In genomic region chr17:10018461-10018891, GRCh38 we compare ENCODE assay signal across 11 cellular contexts.
DNase-seq lines count a peak whose midpoint lies in the region; ATAC-seq, FAIRE-seq and TF ChIP-seq lines count a peak whose summit lies in the region.
"Had no signal": no experiment of that assay in that cellular context is flagged by ENCODE, and none has a peak within 500 bp of the region (broad histone marks: within the 10 kb centered on the region; RNA-seq: fewer than 3 reads in every experiment).

No MANE protein-coding gene starts in this region.

- SMC1A ChIA-PET in GM12878 (lab: Charles Lee; ENCODE audit: uncharacterized antibody, unreplicated experiment), result interaction anchor here (0.7 to 1.5 kb wide), 3 partner anchors 9 to 76 kb away, joined by 3 to 4 read pairs (median 3); no protein-coding TSS in a partner anchor

- peak overlapping the region; percentile 74 to 78 for H3K4me3 Mint-ChIP-seq in stimulated activated naive B cell treated with anti-CD40 and anti-IgM and Interleukin-4, amounts not matched to agents 10 μg/mL and 1 μg/mL and 100 μg/mL, for 72 hours
- H3K4me3 Mint-ChIP-seq: activated naive CD8-positive, alpha-beta T cell had no signal

- intact Hi-C loops in GM12878 (cut with micrococcal nuclease; ENCODE audit: unreplicated experiment), result no loop called here

- peak; percentile 38; a peak in 1 of 4 replicates for TF ChIP-seq EP300 in GM12878 (IDR thresholded peaks at IDR 0.05; ENCODE audit: borderline replicate concordance in 1 of 2, control insufficient read depth in 1 of 2, low read depth in 2 of 2, low read length in 2 of 2)

- no TSS peak for BruUV-seq in GM12878 (replicated peaks; lab: Mats Ljungman, UMichigan)

- H3K4me1 Mint-ChIP-seq in stimulated activated naive B cell treated with anti-CD40 and anti-IgM and Interleukin-4, amounts not matched to agents 10 μg/mL and 1 μg/mL and 100 μg/mL, for 72 hours, result peaks cover 43 to 71% of the 10 kb centered on the region in 2 donors

- no peak overlapping the region for H3K9ac ChIP-seq in GM12878 (ENCODE audit: control insufficient read depth, insufficient read depth, low read length)

- H3K27ac ChIP-seq in GM12878 (ENCODE audit: control insufficient read depth, insufficient read depth) (no peak overlapping the region), osteoblast (ENCODE audit: low read depth, low read length) (no peak overlapping the region)
- H3K27ac ChIP-seq: tibial artery had no signal

- H3K9me3 ChIP-seq in GM12878 (replicated peaks; ENCODE audit: control insufficient read depth, insufficient read depth, low read length), result no peaks in the 10 kb centered on the region
- H3K9me3 ChIP-seq in osteoblast (ENCODE audit: low read depth, low read length), result no peaks in the 10 kb centered on the region
- H3K9me3 ChIP-seq: gastrocnemius medialis, tibial artery had no signal

- peaks cover 5% of the 10 kb centered on the region in 2 donors for H3K36me3 Mint-ChIP-seq in stimulated activated naive B cell treated with anti-CD40 and anti-IgM and Interleukin-4, amounts not matched to agents 10 μg/mL and 1 μg/mL and 100 μg/mL, for 72 hours
- H3K36me3 Mint-ChIP-seq: activated naive CD8-positive, alpha-beta T cell had no signal

- 40% methylated on average over 7 of the region's 7 CpGs for WGBS in GM12878 (ENCODE audit: insufficient coverage, insufficient replicate concordance, low lambda C conversion rate, missing lambda C conversion rate)

- TF ChIP-seq RAD21 in GM12878 (IDR thresholded peaks at IDR 0.05; ENCODE audit: insufficient read depth, low read depth, low read length), result no peak

- no peaks in the 10 kb centered on the region for H3K9me3 Mint-ChIP-seq in stimulated activated naive B cell treated with anti-CD40 and anti-IgM and Interleukin-4, amounts not matched to agents 10 μg/mL and 1 μg/mL and 100 μg/mL, for 72 hours

- H3K27me3 ChIP-seq in GM12878 (replicated peaks in 1 of 2; ENCODE audit: control insufficient read depth in 2 of 2, insufficient read depth in 2 of 2, low read length in 1 of 2) (no peaks in the 10 kb centered on the region), osteoblast (ENCODE audit: insufficient read depth, low read length) (no peaks in the 10 kb centered on the region), H7 (ENCODE audit: control insufficient read depth, insufficient read depth, low read length) (no peaks in the 10 kb centered on the region)
- H3K27me3 ChIP-seq: tibial artery had no signal

- TF ChIP-seq POLR2A in GM12878 (IDR thresholded peaks at IDR 0.05; ENCODE audit: low read depth, low read length), result no peak

- peak; percentile 55 for ATAC-seq in GM19463 (IDR thresholded peaks at IDR 0.05; ENCODE audit: unreplicated experiment)
- ATAC-seq in HG03159 (IDR thresholded peaks at IDR 0.05; ENCODE audit: unreplicated experiment), result peak; percentile 89
- ATAC-seq in GM12878, result peak; percentile 85
- ATAC-seq in stimulated activated naive B cell treated with anti-CD40 and anti-IgM and Interleukin-4, amounts not matched to agents 10 μg/mL and 1 μg/mL and 100 μg/mL, for 72 hours (replicated peaks), result peak; percentile 91 to 92

- in situ Hi-C loops in GM12878 (cut with MboI), result no loop called here

- DNase-seq in GM12878 (ENCODE audit: low read depth, low spot score), result peak; percentile 56
- DNase-seq in stimulated activated naive B cell treated with anti-CD40 and anti-IgM and Interleukin-4, amounts not matched to agents 10 μg/mL and 1 μg/mL and 100 μg/mL, for 72 hours, result peak; percentile 63
- no peak for DNase-seq in osteoblast (ENCODE audit: insufficient read length, low spot score, missing footprints)
- no peak for DNase-seq in H7
- DNase-seq in NCI-H146 treated with DMSO at 0.1 percent for 48 hours (lab: John Stamatoyannopoulos, UW; ENCODE audit: unreplicated experiment), result no peak
- DNase-seq in NCI-H1105 treated with DMSO at 0.1 percent for 48 hours (lab: John Stamatoyannopoulos, UW), result no peak
- DNase-seq: gastrocnemius medialis had no signal

- POLR2A ChIA-PET in GM12878 (lab: Charles Lee), result interaction anchor here (0.6 kb wide), 1 partner anchor 9 kb away, joined by 4 read pairs; no protein-coding TSS in a partner anchor

- no peak for FAIRE-seq in GM12878 (lab: Jason Lieb, UNC)

- CTCF ChIA-PET in GM12878 (lab: Yijun Ruan, JAX), result interaction anchor here (0.7 to 1.2 kb wide), 4 partner anchors 9 to 208 kb away, joined by 3 to 5 read pairs (median 4); no protein-coding TSS in a partner anchor

- H3K4me2 ChIP-seq in GM12878 (ENCODE audit: control insufficient read depth, insufficient read depth) (peak overlapping the region; percentile 38), osteoblast (ENCODE audit: insufficient read depth, low read length) (no peak overlapping the region)

- peak overlapping the region; percentile 79 for H3K27ac Mint-ChIP-seq in stimulated activated naive B cell treated with anti-CD40 and anti-IgM and Interleukin-4, amounts not matched to agents 10 μg/mL and 1 μg/mL and 100 μg/mL, for 72 hours
- H3K27ac Mint-ChIP-seq: activated naive CD8-positive, alpha-beta T cell had no signal

- RAD21 ChIA-PET in GM12878 (lab: Charles Lee; ENCODE audit: unreplicated experiment), result interaction anchor here (0.6 to 1.0 kb wide), 2 partner anchors 12 to 446 kb away, joined by 3 read pairs; no protein-coding TSS in a partner anchor

- H2AFZ ChIP-seq in GM12878 (ENCODE audit: control insufficient read depth, low read depth, low read length) (no peak overlapping the region), osteoblast (ENCODE audit: low read length) (no peak overlapping the region)

- no peak for TF ChIP-seq CTCF in GM12878 (IDR thresholded peaks at IDR 0.05 in 2 of 3, conservative IDR thresholded peaks at IDR 0.05 in 1 of 3; ENCODE audit: control insufficient read depth in 2 of 3, extremely low read depth in 1 of 3, insufficient read depth in 1 of 3, low read depth in 3 of 3, low read length in 3 of 3)
- no peak for TF ChIP-seq CTCF in osteoblast (IDR thresholded peaks at IDR 0.05; ENCODE audit: extremely low read depth, low read depth, low read length)

- H3K4me1 ChIP-seq in GM12878 (ENCODE audit: control insufficient read depth, insufficient read depth, low read length) (peaks cover 16% of the 10 kb centered on the region), osteoblast (ENCODE audit: insufficient read depth, low read length) (no peaks in the 10 kb centered on the region)
- H3K4me1 ChIP-seq: gastrocnemius medialis, tibial artery had no signal

- no peaks in the 10 kb centered on the region for H3K79me2 ChIP-seq in GM12878 (ENCODE audit: control insufficient read depth, insufficient read depth, low read length)
- no peaks in the 10 kb centered on the region for H3K79me2 ChIP-seq in osteoblast (ENCODE audit: insufficient read depth, low read length)

- H3K4me3 ChIP-seq in GM12878 (no peak overlapping the region), osteoblast (ENCODE audit: insufficient read depth, low read length) (no peak overlapping the region), H7 (ENCODE audit: insufficient read depth, low read depth, low read length) (no peak overlapping the region)
- H3K4me3 ChIP-seq: gastrocnemius medialis, tibial artery had no signal

- H3K27me3 Mint-ChIP-seq in stimulated activated naive B cell treated with anti-CD40 and anti-IgM and Interleukin-4, amounts not matched to agents 10 μg/mL and 1 μg/mL and 100 μg/mL, for 72 hours, result no peaks in the 10 kb centered on the region
- H3K27me3 Mint-ChIP-seq: activated naive CD8-positive, alpha-beta T cell had no signal

- H4K20me1 ChIP-seq in GM12878 (ENCODE audit: control insufficient read depth, insufficient read depth) (no peaks in the 10 kb centered on the region), osteoblast (ENCODE audit: insufficient read depth, low read length) (no peaks in the 10 kb centered on the region)

- H3K36me3 ChIP-seq in GM12878 (ENCODE audit: control insufficient read depth in 2 of 2, insufficient read depth in 2 of 2, low read length in 1 of 2) (no peaks in the 10 kb centered on the region), osteoblast (ENCODE audit: insufficient read depth, low read length) (no peaks in the 10 kb centered on the region), H7 (replicated peaks; ENCODE audit: control insufficient read depth, insufficient read depth, low read length) (no peaks in the 10 kb centered on the region)
- H3K36me3 ChIP-seq: gastrocnemius medialis, tibial artery had no signal

TF ChIP-seq in GM12878, 131 proteins besides CTCF, POLR2A, EP300 and RAD21 (continues in another document):
- no peak for TF ChIP-seq ATF2 (IDR thresholded peaks at IDR 0.05; ENCODE audit: low read length)
- 0 out of 2 replicates have a peak, but pooled peaks have one; percentile 12 for TF ChIP-seq CREM (IDR thresholded peaks at IDR 0.05; ENCODE audit: low read depth)
- TF ChIP-seq RFX5 (IDR thresholded peaks at IDR 0.05; ENCODE audit: low read depth, low read length), result peak; percentile 33; the same call in 1 of the 2 replicates
- TF ChIP-seq MTA2 (IDR thresholded peaks at IDR 0.05; ENCODE audit: low read depth), result peak; percentile 32; the same call in 1 of the 2 replicates
- TF ChIP-seq ETV6 (conservative IDR thresholded peaks at IDR 0.05 in 1 of 2, IDR thresholded peaks at IDR 0.05 in 1 of 2; ENCODE audit: borderline replicate concordance in 1 of 2, low read depth in 1 of 2), result peak in 1 of 2 experiments; percentile 43; a peak in 1 of 4 replicates

Comparison
In these comparisons a context has a peak if more than half of its experiments do, and no peak if none do; other contexts are left out.
1. DNase-seq: peak in GM12878 (single experiment) and stimulated activated naive B cell treated with anti-CD40 and anti-IgM and Interleukin-4, amounts not matched to agents 10 μg/mL and 1 μg/mL and 100 μg/mL, for 72 hours (single experiment); none in osteoblast (single experiment), H7 (single experiment), NCI-H146 treated with DMSO at 0.1 percent for 48 hours (single experiment) and NCI-H1105 treated with DMSO at 0.1 percent for 48 hours (single experiment).
2. Peak in every context shown above with its lines, with median percentiles within 50 percentile points of each other: ATAC-seq.